ENCODE assay signal across 1 cellular context in genomic region chr11:16604784-16605439, GRCh38.
A peak's percentile ranks its signal among the peaks of the same experiment; 100 is the strongest.
TF ChIP-seq lines count a peak whose summit lies in the region.

No MANE protein-coding gene starts in this region.

TF ChIP-seq in K562, 482 proteins besides CTCF, POLR2A, EP300 and RAD21 (continued from another document):
- TF ChIP-seq STAG1 (CRISPR knock-in tag; IDR thresholded peaks at IDR 0.05; ENCODE audit: borderline replicate concordance), result no peak
- TF ChIP-seq NBN (IDR thresholded peaks at IDR 0.05; ENCODE audit: low read depth), result peak; percentile 14; the same call in 1 of the 2 replicates
- TF ChIP-seq TFE3 (CRISPR knock-in tag; IDR thresholded peaks at IDR 0.05), result no peak
- no peak for TF ChIP-seq AFF1 (IDR thresholded peaks at IDR 0.05; ENCODE audit: low read depth in 1 of 2, partially characterized antibody in 2 of 2)
- peak; percentile 88 for TF ChIP-seq GATA2 (CRISPR knock-in tag; IDR thresholded peaks at IDR 0.05)
- peak; percentile 96 for TF ChIP-seq CBFA2T2 (conservative IDR thresholded peaks at IDR 0.05)
